Comparison of ENCODE assay signal across 9 cellular contexts in genomic region chr1:26833432-26834405, GRCh38. TPM values are rescaled to one million over a fixed set of nuclear protein-coding genes. Genes with fewer than 3 reads are reported as not detected.
A peak's percentile ranks its signal among the peaks of the same experiment; 100 is the strongest.
DNase-seq lines count a peak whose midpoint lies in the region; ATAC-seq and TF ChIP-seq lines count a peak whose summit lies in the region.
"Had no signal": no experiment of that assay in that cellular context is flagged by ENCODE, and none has a peak within 500 bp of the region (broad histone marks: within the 10 kb centered on the region; RNA-seq: fewer than 3 reads in every experiment).

No MANE protein-coding gene starts in this region.

- no peak for TF ChIP-seq CTCF in left ventricle myocardium inferior (IDR thresholded peaks at IDR 0.05; ENCODE audit: borderline replicate concordance)

- POLR2A ChIA-PET in activated CD4-positive, alpha-beta memory T cell treated with anti-CD3 and anti-CD28 coated beads for 36 hours (lab: Charles Lee), result interaction anchor here (0.6 to 1.5 kb wide), 7 partner anchors 16 to 251 kb away, joined by 3 to 6 read pairs (median 4); partner anchors contain the start of gene PIGV

- H3K27me3 Mint-ChIP-seq in activated CD4-positive, alpha-beta memory T cell treated with anti-CD3 and anti-CD28 coated beads for 36 hours, result no peaks in the 10 kb centered on the region

- H3K27ac Mint-ChIP-seq in activated CD4-positive, alpha-beta memory T cell treated with anti-CD3 and anti-CD28 coated beads for 36 hours, result peak overlapping the region; percentile 100

- intact Hi-C loops in activated CD4-positive, alpha-beta memory T cell treated with anti-CD3 and anti-CD28 coated beads for 36 hours (cut with micrococcal nuclease), result loop anchor here (1.0 to 2.0 kb wide), 4 partner anchors 23 to 135 kb away; no protein-coding TSS in a partner anchor
- intact Hi-C loops in left ventricle myocardium inferior (cut with micrococcal nuclease), result no loop called here

- no peaks in the 10 kb centered on the region for H3K27me3 ChIP-seq in left ventricle myocardium inferior (ENCODE audit: low read depth)

- peaks cover 22% of the 10 kb centered on the region for H3K4me1 ChIP-seq in left ventricle myocardium inferior

- H3K36me3 Mint-ChIP-seq in activated CD4-positive, alpha-beta memory T cell treated with anti-CD3 and anti-CD28 coated beads for 36 hours, result peaks cover 59% of the 10 kb centered on the region

- H3K4me1 Mint-ChIP-seq in activated CD4-positive, alpha-beta memory T cell treated with anti-CD3 and anti-CD28 coated beads for 36 hours (ENCODE audit: low read depth), result peaks cover 78% of the 10 kb centered on the region

- H3K9me3 Mint-ChIP-seq in activated CD4-positive, alpha-beta memory T cell treated with anti-CD3 and anti-CD28 coated beads for 36 hours, result no peaks in the 10 kb centered on the region

- no peak overlapping the region for H3K27ac ChIP-seq in left ventricle myocardium inferior (replicated peaks)
- H3K27ac ChIP-seq: A549 had no signal

- peak overlapping the region; percentile 72 for H3K4me3 Mint-ChIP-seq in activated CD4-positive, alpha-beta memory T cell treated with anti-CD3 and anti-CD28 coated beads for 36 hours

- no peak overlapping the region for H3K4me3 ChIP-seq in left ventricle myocardium inferior
- H3K4me3 ChIP-seq: A549 had no signal

- H3K36me3 ChIP-seq in left ventricle myocardium inferior, result peaks cover 64% of the 10 kb centered on the region

- DNase-seq in SKM-1 treated with dmso at 0.1 percent for 144 hours (lab: John Stamatoyannopoulos, UW; ENCODE audit: unreplicated experiment) (peak; percentile 11), SKM-1 (lab: John Stamatoyannopoulos, UW; ENCODE audit: unreplicated experiment) (no peak), left ventricle myocardium inferior (peak; percentile 30), COR-L47 (lab: John Stamatoyannopoulos, UW) (no peak), NCI-H1930 (lab: John Stamatoyannopoulos, UW) (no peak)
- peak; percentile 93 for DNase-seq in activated CD4-positive, alpha-beta memory T cell treated with anti-CD3 and anti-CD28 coated beads for 36 hours
- DNase-seq in stimulated activated CD8-positive, alpha-beta memory T cell treated with anti-CD3 and anti-CD28 coated beads, Interleukin-4, amount 100 ng/mL, for 4 hours (ENCODE audit: low read depth in 2 of 2, low spot score in 1 of 2), result peak; percentile 71 to 80

- H3K9me3 ChIP-seq in left ventricle myocardium inferior (replicated peaks), result no peaks in the 10 kb centered on the region
- H3K9me3 ChIP-seq: A549 had no signal

- CTCF ChIA-PET in activated CD4-positive, alpha-beta memory T cell treated with anti-CD3 and anti-CD28 coated beads for 36 hours (lab: Charles Lee), result interaction anchor here (0.6 to 8.9 kb wide), 17 partner anchors 10 to 333 kb away, joined by 3 to 71 read pairs (median 4); partner anchors contain the start of genes GPN2 and PIGV

- peak; percentile 84 for ATAC-seq in HG03432 (IDR thresholded peaks at IDR 0.05; ENCODE audit: unreplicated experiment)

RNA-seq across cellular contexts. Expression of gene ZDHHC18, which starts 7.2 kb away (rescaled TPM):
- 10 to 100 TPM; 60.2 to 63.5 TPM for total RNA-seq in activated CD4-positive, alpha-beta memory T cell treated with anti-CD3 and anti-CD28 coated beads for 36 hours
- total RNA-seq in left ventricle myocardium inferior, result 11.8 TPM

RNA-seq across cellular contexts. Expression of gene SFN, which starts 29.2 kb away (rescaled TPM):
- total RNA-seq in activated CD4-positive, alpha-beta memory T cell treated with anti-CD3 and anti-CD28 coated beads for 36 hours, result 1 to 10 TPM in 1 of 2 experiments, under 1 TPM in 1; 0.95 to 1.5 TPM
- 0.16 TPM for total RNA-seq in left ventricle myocardium inferior

RNA-seq across cellular contexts. Expression of gene PIGV, which starts 46.0 kb away (rescaled TPM):
- total RNA-seq in activated CD4-positive, alpha-beta memory T cell treated with anti-CD3 and anti-CD28 coated beads for 36 hours, result 10 to 100 TPM; 15.1 to 15.3 TPM
- 5.6 TPM for total RNA-seq in left ventricle myocardium inferior

RNA-seq across cellular contexts. Expression of gene GPN2, which starts 56.4 kb away (rescaled TPM):
- total RNA-seq in activated CD4-positive, alpha-beta memory T cell treated with anti-CD3 and anti-CD28 coated beads for 36 hours, result 10 to 100 TPM; 35.4 to 38.3 TPM
- 14.9 TPM for total RNA-seq in left ventricle myocardium inferior

Comparison
In these comparisons a context has a peak if more than half of its experiments do, and no peak if none do; other contexts are left out.
1. DNase-seq: peak in SKM-1 treated with dmso at 0.1 percent for 144 hours (single experiment), activated CD4-positive, alpha-beta memory T cell treated with anti-CD3 and anti-CD28 coated beads for 36 hours (single experiment), left ventricle myocardium inferior (single experiment) and stimulated activated CD8-positive, alpha-beta memory T cell treated with anti-CD3 and anti-CD28 coated beads, Interleukin-4, amount 100 ng/mL, for 4 hours (2 of 2); none in SKM-1 (single experiment), COR-L47 (single experiment) and NCI-H1930 (0 of 2).